Comparison of ENCODE assay signal across 1 cellular context in genomic region chr9:37621299-37621934, GRCh38.
TF ChIP-seq lines count a peak whose summit lies in the region.

No MANE protein-coding gene starts in this region.

TF ChIP-seq in IMR-90, 13 proteins besides CTCF, POLR2A, EP300 and RAD21:
- no peak for TF ChIP-seq CEBPB (IDR thresholded peaks at IDR 0.05; ENCODE audit: low read depth, low read length)
- no peak for TF ChIP-seq RCOR1 (IDR thresholded peaks at IDR 0.05; ENCODE audit: insufficient replicate concordance, low read length)
- TF ChIP-seq RFX5 (IDR thresholded peaks at IDR 0.05; ENCODE audit: low read depth, low read length): no peak
TF ChIP-seq in IMR-90: peak in this region for 0.
